In the genomic region with DNA sequence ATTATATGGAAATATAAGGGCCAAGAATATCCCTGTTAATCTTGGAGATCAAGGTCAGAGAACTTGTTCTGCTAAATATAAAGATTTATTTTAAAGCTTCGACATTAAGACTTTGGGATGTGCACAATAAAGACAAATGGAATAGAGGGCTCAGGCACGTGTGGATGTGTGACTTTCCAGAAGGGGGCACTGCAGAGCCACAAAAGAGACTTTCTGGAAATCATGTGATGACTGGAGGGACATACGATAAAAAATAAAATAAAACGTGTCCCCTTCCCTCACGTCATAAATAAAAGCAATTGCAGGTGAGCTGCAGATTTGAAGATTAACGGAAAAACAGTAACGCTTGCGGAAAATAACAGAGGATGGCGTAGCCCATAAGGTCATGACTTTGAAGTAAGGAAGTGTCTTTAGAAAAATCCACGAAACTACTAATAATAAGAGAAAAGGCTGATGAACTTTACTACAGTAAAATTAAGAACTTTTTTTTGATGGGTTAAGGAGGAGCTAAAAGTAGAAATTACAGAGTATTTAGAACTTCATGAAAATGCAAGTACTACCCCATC, we compare ENCODE assay signal across 8 cellular contexts. TPM values are rescaled to one million over a fixed set of nuclear protein-coding genes. Genes with fewer than 3 reads are reported as not detected.
DNase-seq lines count a peak whose midpoint lies in the region; ATAC-seq and TF ChIP-seq lines count a peak whose summit lies in the region.

No MANE protein-coding gene starts in this region.

- CTCF ChIA-PET in activated CD4-positive, alpha-beta memory T cell treated with anti-CD3 and anti-CD28 coated beads for 36 hours (lab: Charles Lee) = interaction anchor here (0.7 to 2.3 kb wide), 11 partner anchors 9 to 335 kb away, joined by 3 to 29 read pairs (median 6); partner anchors contain the start of gene ENGASE

- H3K27ac ChIP-seq in osteoblast (ENCODE audit: low read depth, low read length) = no peak overlapping the region

- H3K4me2 ChIP-seq in osteoblast (ENCODE audit: insufficient read depth, low read length) = no peak overlapping the region

- peaks cover 2% of the 10 kb centered on the region for H3K27me3 Mint-ChIP-seq in activated CD4-positive, alpha-beta memory T cell treated with anti-CD3 and anti-CD28 coated beads for 36 hours

- peak overlapping the region; percentile 51 for H3K4me3 Mint-ChIP-seq in activated CD4-positive, alpha-beta memory T cell treated with anti-CD3 and anti-CD28 coated beads for 36 hours

- H2AFZ ChIP-seq in osteoblast (ENCODE audit: low read length) = no peak overlapping the region

- intact Hi-C loops in activated CD4-positive, alpha-beta memory T cell treated with anti-CD3 and anti-CD28 coated beads for 36 hours (cut with micrococcal nuclease) = loop anchor here (1.0 kb wide), 2 partner anchors 17 to 326 kb away; no protein-coding TSS in a partner anchor

- peaks cover 2% of the 10 kb centered on the region for H3K27me3 ChIP-seq in osteoblast (ENCODE audit: insufficient read depth, low read length)

- no peaks in the 10 kb centered on the region for H3K4me1 ChIP-seq in osteoblast (ENCODE audit: insufficient read depth, low read length)

- H3K9me3 Mint-ChIP-seq in activated CD4-positive, alpha-beta memory T cell treated with anti-CD3 and anti-CD28 coated beads for 36 hours = no peaks in the 10 kb centered on the region

- DNase-seq in G401 (ENCODE audit: low spot score) (peak; percentile 75), MV-4-11 (lab: John Stamatoyannopoulos, UW) (peak; percentile 40), erythroblast (lab: John Stamatoyannopoulos, UW) (peak; percentile 62 to 76), osteoblast (ENCODE audit: insufficient read length, low spot score, missing footprints) (peak; percentile 6), midbrain (lab: John Stamatoyannopoulos, UW) (no peak), AG08396 (ENCODE audit: low spot score) (no peak)
- DNase-seq in activated CD4-positive, alpha-beta memory T cell treated with anti-CD3 and anti-CD28 coated beads for 36 hours = peak; percentile 78

- no peak overlapping the region for H3K27ac Mint-ChIP-seq in activated CD4-positive, alpha-beta memory T cell treated with anti-CD3 and anti-CD28 coated beads for 36 hours

- no peaks in the 10 kb centered on the region for H3K36me3 Mint-ChIP-seq in activated CD4-positive, alpha-beta memory T cell treated with anti-CD3 and anti-CD28 coated beads for 36 hours

- no peak for ATAC-seq in GM19397 (IDR thresholded peaks at IDR 0.05; ENCODE audit: unreplicated experiment)

- no peaks in the 10 kb centered on the region for H3K79me2 ChIP-seq in osteoblast (ENCODE audit: insufficient read depth, low read length)

- in situ Hi-C loops in G401 (cut with HindIII; ENCODE audit: low sequenced_read_pairs) = no loop called here

- peaks cover 4% of the 10 kb centered on the region for H3K4me1 Mint-ChIP-seq in activated CD4-positive, alpha-beta memory T cell treated with anti-CD3 and anti-CD28 coated beads for 36 hours (ENCODE audit: low read depth)

- POLR2A ChIA-PET in activated CD4-positive, alpha-beta memory T cell treated with anti-CD3 and anti-CD28 coated beads for 36 hours (lab: Charles Lee) = interaction anchor here (1.4 kb wide), 1 partner anchor 9 kb away, joined by 4 read pairs; the partner anchor contains the start of gene ENGASE

- no peaks in the 10 kb centered on the region for H3K9me3 ChIP-seq in osteoblast (ENCODE audit: low read depth, low read length)

- no peak for TF ChIP-seq POLR2A in erythroblast (IDR thresholded peaks at IDR 0.05; ENCODE audit: low read length)

- H4K20me1 ChIP-seq in osteoblast (ENCODE audit: insufficient read depth, low read length) = no peaks in the 10 kb centered on the region

- TF ChIP-seq CTCF in osteoblast (IDR thresholded peaks at IDR 0.05; ENCODE audit: extremely low read depth, low read depth, low read length) = peak; percentile 67

- no peaks in the 10 kb centered on the region for H3K36me3 ChIP-seq in osteoblast (ENCODE audit: insufficient read depth, low read length)

- H3K4me3 ChIP-seq in osteoblast (ENCODE audit: insufficient read depth, low read length) = no peak overlapping the region

RNA-seq across cellular contexts. Expression of gene ENGASE, which starts 9.4 kb away (rescaled TPM):
- total RNA-seq in G401 (2014; rRNA removed; shearing (Covaris generic)) = 13.2 and 17.1 TPM in 2 replicates
- total RNA-seq in activated CD4-positive, alpha-beta memory T cell treated with anti-CD3 and anti-CD28 coated beads for 36 hours = 10 to 100 TPM; 42.5 to 43.4 TPM
- total RNA-seq in osteoblast = 11.8 and 14.5 TPM in 2 replicates

RNA-seq across cellular contexts. Expression of gene C1QTNF1, which starts 41.2 kb away (rescaled TPM):
- not detected in 2 replicates for total RNA-seq in G401 (2014; rRNA removed; shearing (Covaris generic))
- total RNA-seq in activated CD4-positive, alpha-beta memory T cell treated with anti-CD3 and anti-CD28 coated beads for 36 hours = under 1 TPM; 0.31 to 0.38 TPM
- total RNA-seq in osteoblast = 13.8 and 14.4 TPM in 2 replicates

RNA-seq across cellular contexts. Expression of gene CANT1, which starts 55.6 kb away (rescaled TPM):
- 66.1 and 80.1 TPM in 2 replicates for total RNA-seq in G401 (2014; rRNA removed; shearing (Covaris generic))
- total RNA-seq in activated CD4-positive, alpha-beta memory T cell treated with anti-CD3 and anti-CD28 coated beads for 36 hours = 10 to 100 TPM; 63.3 to 65.4 TPM
- total RNA-seq in osteoblast = 49.2 and 51.3 TPM in 2 replicates

Comparison
In these comparisons a context has a peak if more than half of its experiments do, and no peak if none do; other contexts are left out.
1. DNase-seq: peak in G401 (single experiment), MV-4-11 (single experiment), activated CD4-positive, alpha-beta memory T cell treated with anti-CD3 and anti-CD28 coated beads for 36 hours (single experiment), erythroblast (2 of 2) and osteoblast (single experiment); none in midbrain (single experiment) and AG08396 (single experiment).
2. RNA of gene C1QTNF1, which starts 41.2 kb away (total RNA-seq): 13.8 to 14.4 TPM in osteoblast; 0.31 to 0.38 TPM in activated CD4-positive, alpha-beta memory T cell treated with anti-CD3 and anti-CD28 coated beads for 36 hours and not detected in G401; every median in the first group is over 10 times any median in the second.